In the genomic region with DNA sequence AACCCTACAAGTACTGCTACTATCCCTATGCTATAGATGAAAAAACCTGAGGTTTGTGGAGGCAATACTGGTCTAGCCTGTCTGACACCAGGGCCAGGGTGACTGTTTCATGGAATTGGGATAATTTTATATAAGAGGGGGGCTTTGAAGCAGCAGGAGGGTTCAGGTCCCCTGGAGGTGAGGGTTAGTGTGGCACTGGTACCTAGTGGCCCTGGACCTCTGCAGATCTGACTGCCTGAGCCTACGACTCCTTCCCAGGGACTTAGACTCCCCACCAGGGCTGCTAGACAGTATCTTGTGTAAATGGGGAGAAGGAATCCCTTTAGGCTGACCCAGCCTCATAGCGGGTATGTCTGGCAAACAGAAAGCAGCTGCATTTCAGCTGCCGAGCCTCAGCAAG, we compare ENCODE assay signal across 28 cellular contexts.
"Had no signal": no experiment of that assay in that cellular context is flagged by ENCODE, and none has a peak within 500 bp of the region (broad histone marks: within the 10 kb centered on the region; RNA-seq: fewer than 3 reads in every experiment).

No MANE protein-coding gene starts in this region.

- H3K4me1 ChIP-seq: esophagus squamous epithelium, gastroesophageal sphincter had no signal

- H3K27ac ChIP-seq: epithelial cell of prostate, esophagus squamous epithelium, gastroesophageal sphincter had no signal

- ATAC-seq: activated CD4-positive, alpha-beta T cell treated with anti-CD3 and anti-CD28 coated beads for 36 hours; activated CD8-positive, alpha-beta memory T cell treated with anti-CD3 and anti-CD28 coated beads, Interleukin-2, amount 10 ng/mL, durations not matched to agents 7 days and 5 days; activated CD8-positive, alpha-beta T cell treated with anti-CD3 and anti-CD28 coated beads, Interleukin-2, amount 10 ng/mL, durations not matched to agents 7 days and 5 days; effector memory CD8-positive, alpha-beta T cell; gastroesophageal sphincter had no signal

- DNase-seq: activated CD4-positive, alpha-beta memory T cell treated with anti-CD3 and anti-CD28 coated beads for 36 hours; activated CD4-positive, alpha-beta T cell treated with anti-CD3 and anti-CD28 coated beads for 36 hours; activated CD4-positive, alpha-beta T cell treated with anti-CD3 and anti-CD28 coated beads, Interleukin-2, amount 10 ng/mL, durations not matched to agents 24 days and 14 days; activated CD4-positive, CD25-positive, alpha-beta regulatory T cell; activated CD4-positive, CD25-positive, alpha-beta regulatory T cell treated with anti-CD3 and anti-CD28 coated beads, Interleukin-2, amount 50 U/mL, for 72 hours; activated CD8-positive, alpha-beta memory T cell treated with anti-CD3 and anti-CD28 coated beads, Interleukin-2, amount 10 ng/mL, durations not matched to agents 7 days and 5 days; activated CD8-positive, alpha-beta memory T cell treated with anti-CD3 and anti-CD28 coated beads, Interleukin-2, amount 50 U/mL, for 4 hours; activated CD8-positive, alpha-beta T cell treated with anti-CD3 and anti-CD28 coated beads, Interleukin-2, amount 10 ng/mL, durations not matched to agents 7 days and 5 days; activated gamma-delta T cell treated with Interleukin-2 at 50 U/mL for 16 hours; activated naive CD4-positive, alpha-beta T cell treated with anti-CD3 and anti-CD28 coated beads, Interleukin-2, amount 50 U/mL, for 16 hours; activated naive CD4-positive, alpha-beta T cell treated with Interleukin-2 at 50 U/mL for 16 hours; activated T-cell treated with anti-CD3 and anti-CD28 coated beads, Interleukin-2, amount 50 U/mL, for 1 hour; activated T-cell treated with anti-CD3 and anti-CD28 coated beads, Interleukin-2, amount 50 U/mL, for 48 hours; amniotic stem cell; anterior cingulate cortex; caudate nucleus; cortex of kidney; dermis blood vessel endothelial cell; effector CD4-positive, alpha-beta T cell; effector memory CD8-positive, alpha-beta T cell; esophagus squamous epithelium; foreskin melanocyte had no signal

- FAIRE-seq: astrocyte, colon, endometrium, endothelial cell of umbilical vein had no signal

- H3K9me3 ChIP-seq: esophagus squamous epithelium, gastroesophageal sphincter had no signal

- H3K4me3 ChIP-seq: esophagus squamous epithelium, gastroesophageal sphincter had no signal

- H3K36me3 ChIP-seq: esophagus squamous epithelium, gastroesophageal sphincter had no signal
